ENCODE assay signal across 4 cellular contexts in genomic region chr19:55768818-55769217, GRCh38. TPM values are rescaled to one million over a fixed set of nuclear protein-coding genes. Genes with fewer than 3 reads are reported as not detected.
"Had no signal": no experiment of that assay in that cellular context is flagged by ENCODE, and none has a peak within 500 bp of the region (broad histone marks: within the 10 kb centered on the region; RNA-seq: fewer than 3 reads in every experiment).

Gene RFPL4AL1 (plus strand): TSS chr19:55769118. CDS start chr19:55771805, 2,687 bp downstream.

RNA-seq across cellular contexts. Expression of gene RFPL4AL1, which starts in this region (rescaled TPM):
- total RNA-seq: LHCN-M2, M059J, MCF 10A, NCI-H460 had no signal
